In genomic region chr6:57301755-57302154, GRCh38 we compare ENCODE assay signal across 21 cellular contexts.
"Had no signal": no experiment of that assay in that cellular context is flagged by ENCODE, and none has a peak within 500 bp of the region (broad histone marks: within the 10 kb centered on the region; RNA-seq: fewer than 3 reads in every experiment).

No MANE protein-coding gene starts in this region.

- H3K4me1 Mint-ChIP-seq: activated B cell treated with CpG ODN at 0.5 μM for 24 hours; activated CD4-positive, alpha-beta memory T cell treated with anti-CD3 and anti-CD28 coated beads, Interleukin-2, amount 10 ng/mL, durations not matched to agents 7 days and 5 days; activated CD8-positive, alpha-beta memory T cell treated with anti-CD3 and anti-CD28 coated beads, Interleukin-2, amount 10 ng/mL, durations not matched to agents 7 days and 5 days; activated naive CD8-positive, alpha-beta T cell treated with anti-CD3 and anti-CD28 coated beads, Interleukin-2, amount 10 ng/mL, durations not matched to agents 7 days and 5 days; natural killer cell had no signal

- H3K9ac ChIP-seq: parathyroid adenoma had no signal

- H3K79me2 ChIP-seq: parathyroid adenoma had no signal

- H3K27ac Mint-ChIP-seq: activated B cell treated with CpG ODN at 0.5 μM for 24 hours; activated CD4-positive, alpha-beta memory T cell treated with anti-CD3 and anti-CD28 coated beads, Interleukin-2, amount 10 ng/mL, durations not matched to agents 7 days and 5 days; activated CD8-positive, alpha-beta memory T cell treated with anti-CD3 and anti-CD28 coated beads, Interleukin-2, amount 10 ng/mL, durations not matched to agents 7 days and 5 days; activated naive CD8-positive, alpha-beta T cell treated with anti-CD3 and anti-CD28 coated beads, Interleukin-2, amount 10 ng/mL, durations not matched to agents 7 days and 5 days; activated T-helper 2 cell treated with anti-CD3 and anti-CD28 coated beads, Interferon-gamma antibody, Interleukin-2, Interleukin-4, amounts not matched to agents 10 μg/mL and 5 μg/mL and 100 μg/mL, durations not matched to agents 14 hours and 24 hours and 36 hours; effector memory CD8-positive, alpha-beta T cell; natural killer cell; T-helper 2 cell treated with Interferon-gamma antibody and Interleukin-4, amounts not matched to agents 5 μg/mL and 100 μg/mL, for 36 hours; type B pancreatic cell had no signal

- H3K4me3 Mint-ChIP-seq: activated B cell treated with CpG ODN at 0.5 μM for 24 hours; activated CD4-positive, alpha-beta memory T cell treated with anti-CD3 and anti-CD28 coated beads, Interleukin-2, amount 10 ng/mL, durations not matched to agents 7 days and 5 days; activated CD8-positive, alpha-beta memory T cell treated with anti-CD3 and anti-CD28 coated beads, Interleukin-2, amount 10 ng/mL, durations not matched to agents 7 days and 5 days; activated naive CD8-positive, alpha-beta T cell treated with anti-CD3 and anti-CD28 coated beads, Interleukin-2, amount 10 ng/mL, durations not matched to agents 7 days and 5 days; effector memory CD8-positive, alpha-beta T cell; natural killer cell; T-helper 2 cell treated with Interferon-gamma antibody and Interleukin-4, amounts not matched to agents 5 μg/mL and 100 μg/mL, for 36 hours; type B pancreatic cell had no signal

- H3K36me3 Mint-ChIP-seq: activated CD8-positive, alpha-beta memory T cell treated with anti-CD3 and anti-CD28 coated beads, Interleukin-2, amount 10 ng/mL, durations not matched to agents 7 days and 5 days; activated naive CD8-positive, alpha-beta T cell treated with anti-CD3 and anti-CD28 coated beads, Interleukin-2, amount 10 ng/mL, durations not matched to agents 7 days and 5 days; natural killer cell; type B pancreatic cell had no signal

- H3K27me3 Mint-ChIP-seq: type B pancreatic cell had no signal

- H3K27me3 ChIP-seq: body of pancreas, neutrophil, suprapubic skin had no signal

- H3K9me3 Mint-ChIP-seq: activated B cell treated with CpG ODN at 0.5 μM for 24 hours; activated CD4-positive, alpha-beta memory T cell treated with anti-CD3 and anti-CD28 coated beads, Interleukin-2, amount 10 ng/mL, durations not matched to agents 7 days and 5 days; activated naive CD8-positive, alpha-beta T cell treated with anti-CD3 and anti-CD28 coated beads, Interleukin-2, amount 10 ng/mL, durations not matched to agents 7 days and 5 days; activated T-helper 2 cell treated with anti-CD3 and anti-CD28 coated beads, Interferon-gamma antibody, Interleukin-2, Interleukin-4, amounts not matched to agents 10 μg/mL and 5 μg/mL and 100 μg/mL, durations not matched to agents 14 hours and 24 hours and 36 hours; effector memory CD8-positive, alpha-beta T cell; natural killer cell; T-helper 2 cell treated with Interferon-gamma antibody and Interleukin-4, amounts not matched to agents 5 μg/mL and 100 μg/mL, for 36 hours; type B pancreatic cell had no signal

- H2AFZ ChIP-seq: parathyroid adenoma had no signal

- ATAC-seq: activated CD8-positive, alpha-beta memory T cell treated with anti-CD3 and anti-CD28 coated beads, Interleukin-2, amount 10 ng/mL, durations not matched to agents 7 days and 5 days; body of pancreas; effector memory CD8-positive, alpha-beta T cell; natural killer cell had no signal

- H3K4me3 ChIP-seq: body of pancreas, left ventricle myocardium inferior, suprapubic skin had no signal

- H3K9me3 ChIP-seq: body of pancreas, left ventricle myocardium inferior, neutrophil, suprapubic skin had no signal

- H3K36me3 ChIP-seq: left ventricle myocardium inferior, neutrophil, suprapubic skin had no signal

- DNase-seq: activated B cell treated with CpG ODN at 0.5 μM for 24 hours; activated CD4-positive, alpha-beta memory T cell treated with anti-CD3 and anti-CD28 coated beads, Interleukin-2, amount 10 ng/mL, durations not matched to agents 7 days and 5 days; activated CD4-positive, alpha-beta T cell treated with anti-CD3 and anti-CD28 coated beads for 48 hours; activated CD8-positive, alpha-beta memory T cell treated with anti-CD3 and anti-CD28 coated beads, Interleukin-2, amount 10 ng/mL, durations not matched to agents 7 days and 5 days; activated naive CD4-positive, alpha-beta T cell treated with Interleukin-2 at 50 U/mL for 16 hours; activated naive CD8-positive, alpha-beta T cell treated with anti-CD3 and anti-CD28 coated beads, Interleukin-2, amount 10 ng/mL, durations not matched to agents 7 days and 5 days; body of pancreas; effector memory CD8-positive, alpha-beta T cell; foreskin melanocyte; head of caudate nucleus; left ventricle myocardium inferior; natural killer cell; stimulated activated CD4-positive, alpha-beta T cell treated with anti-CD3 and anti-CD28 coated beads, Interleukin-1b, Interleukin-23, amount 100 ng/mL, for 48 hours; stimulated activated CD8-positive, alpha-beta memory T cell treated with anti-CD3 and anti-CD28 coated beads, Interleukin-4, amount 100 ng/mL, for 48 hours; stimulated activated naive CD4-positive, alpha-beta T cell treated with Interleukin-2 at 50 U/mL for 16 hours had no signal

- H3K4me1 ChIP-seq: left ventricle myocardium inferior, parathyroid adenoma, suprapubic skin had no signal

- H3K27ac ChIP-seq: body of pancreas, left ventricle myocardium inferior, neutrophil, parathyroid adenoma, suprapubic skin had no signal
